In genomic region chr22:24894220-24894975, GRCh38 we compare ENCODE assay signal across 1 cellular context.
TF ChIP-seq lines count a peak whose summit lies in the region.

No MANE protein-coding gene starts in this region.

TF ChIP-seq in HepG2, 621 proteins besides CTCF, POLR2A, EP300 and RAD21 (continued from another document and continues in another):
- peak; percentile 72; the same call in 1 of the 2 replicates for TF ChIP-seq MLXIP (CRISPR knock-in tag; IDR thresholded peaks at IDR 0.05; ENCODE audit: borderline replicate concordance)
- no peak for TF ChIP-seq GTF2F1 (IDR thresholded peaks at IDR 0.05; ENCODE audit: low read length)
- peak; percentile 80 for TF ChIP-seq ZBTB37 (CRISPR knock-in tag; IDR thresholded peaks at IDR 0.05)
- peak; percentile 92 for TF ChIP-seq MLX (CRISPR knock-in tag; IDR thresholded peaks at IDR 0.05)
- no peak for TF ChIP-seq PAF1 (CRISPR knock-in tag; IDR thresholded peaks at IDR 0.05)
- peak; percentile 40; the same call in 1 of the 2 replicates for TF ChIP-seq NR0B2 (CRISPR knock-in tag; IDR thresholded peaks at IDR 0.05)
- no peak for TF ChIP-seq TRIM24 (CRISPR knock-in tag; IDR thresholded peaks at IDR 0.05)
- TF ChIP-seq TFDP1 (CRISPR knock-in tag; IDR thresholded peaks at IDR 0.05; ENCODE audit: borderline replicate concordance): peak; percentile 75; the same call in 1 of the 2 replicates
- TF ChIP-seq ARNTL (CRISPR knock-in tag; IDR thresholded peaks at IDR 0.05): peak; percentile 92
- no peak for TF ChIP-seq ZNF451 (CRISPR knock-in tag; IDR thresholded peaks at IDR 0.05)
- TF ChIP-seq THAP11 (CRISPR knock-in tag; IDR thresholded peaks at IDR 0.05): peak; percentile 72
- no peak; the same call in 1 of the 2 replicates for TF ChIP-seq ZNF766 (CRISPR knock-in tag; IDR thresholded peaks at IDR 0.05; ENCODE audit: borderline replicate concordance)
- 0 out of 2 replicates have a peak, but pooled peaks have one; percentile 17 for TF ChIP-seq ZNF317 (CRISPR knock-in tag; IDR thresholded peaks at IDR 0.05)
- TF ChIP-seq TAF1 (CRISPR knock-in tag; IDR thresholded peaks at IDR 0.05): no peak
- no peak for TF ChIP-seq ZNF432 (CRISPR knock-in tag; IDR thresholded peaks at IDR 0.05; ENCODE audit: borderline replicate concordance)
- TF ChIP-seq ZNF775 (CRISPR knock-in tag; IDR thresholded peaks at IDR 0.05; ENCODE audit: borderline replicate concordance): no peak
- no peak for TF ChIP-seq ATF7 (IDR thresholded peaks at IDR 0.05)
- TF ChIP-seq ATF7 (CRISPR knock-in tag; IDR thresholded peaks at IDR 0.05): no peak
- no peak for TF ChIP-seq NONO (IDR thresholded peaks at IDR 0.05)
- no peak for TF ChIP-seq NONO (CRISPR knock-in tag; conservative IDR thresholded peaks at IDR 0.05)
- peak; percentile 83 for TF ChIP-seq CEBPB (IDR thresholded peaks at IDR 0.05; ENCODE audit: borderline replicate concordance, low read depth, low read length)
- no peak for TF ChIP-seq ZNF30 (CRISPR knock-in tag; IDR thresholded peaks at IDR 0.05)
- TF ChIP-seq HDAC6 (IDR thresholded peaks at IDR 0.05; ENCODE audit: low read depth, low read length): no peak
- TF ChIP-seq ZNF543 (CRISPR knock-in tag; IDR thresholded peaks at IDR 0.05): 0 out of 2 replicates have a peak, but pooled peaks have one; percentile 27
- no peak for TF ChIP-seq FLYWCH1 (CRISPR knock-in tag; IDR thresholded peaks at IDR 0.05)
- TF ChIP-seq ZEB1 (IDR thresholded peaks at IDR 0.05; ENCODE audit: insufficient replicate concordance, low read depth): no peak
- TF ChIP-seq MED8 (CRISPR knock-in tag; IDR thresholded peaks at IDR 0.05; ENCODE audit: insufficient replicate concordance): no peak
- peak; percentile 97 for TF ChIP-seq TFAP4 (IDR thresholded peaks at IDR 0.05; ENCODE audit: borderline replicate concordance, low read depth)
- TF ChIP-seq ZNF510 (CRISPR knock-in tag; IDR thresholded peaks at IDR 0.05; ENCODE audit: low read depth): peak; percentile 79
- TF ChIP-seq FUBP1 (CRISPR knock-in tag; IDR thresholded peaks at IDR 0.05; ENCODE audit: borderline replicate concordance): no peak
- TF ChIP-seq MYC (CRISPR knock-in tag; IDR thresholded peaks at IDR 0.05; ENCODE audit: borderline replicate concordance): peak; percentile 97
- TF ChIP-seq XRCC5 (optimal IDR thresholded peaks at IDR 0.05; ENCODE audit: low read length): peak; percentile 15
- no peak for TF ChIP-seq ZNF160 (CRISPR knock-in tag; IDR thresholded peaks at IDR 0.05)
- peak; percentile 72 for TF ChIP-seq ASH2L (IDR thresholded peaks at IDR 0.05; ENCODE audit: insufficient read length, low read depth, low read length)
- TF ChIP-seq PRDM10 (CRISPR knock-in tag; IDR thresholded peaks at IDR 0.05; ENCODE audit: low read depth): no peak
- no peak for TF ChIP-seq ZNF354B (CRISPR knock-in tag; IDR thresholded peaks at IDR 0.05)
- no peak for TF ChIP-seq ZNF670 (CRISPR knock-in tag; IDR thresholded peaks at IDR 0.05; ENCODE audit: borderline replicate concordance)
- peak in 1 of 2 experiments; percentile 62; a peak in 1 of 4 replicates for TF ChIP-seq KLF16 (CRISPR knock-in tag; IDR thresholded peaks at IDR 0.05)
- TF ChIP-seq ZNF598 (CRISPR knock-in tag; IDR thresholded peaks at IDR 0.05; ENCODE audit: borderline replicate concordance): no peak
- TF ChIP-seq IRF2 (CRISPR knock-in tag; IDR thresholded peaks at IDR 0.05): no peak
- no peak for TF ChIP-seq ZNF790 (CRISPR knock-in tag; IDR thresholded peaks at IDR 0.05; ENCODE audit: borderline replicate concordance)
- TF ChIP-seq ZNF276 (CRISPR knock-in tag; IDR thresholded peaks at IDR 0.05; ENCODE audit: low read depth): no peak
- TF ChIP-seq ZBTB8A (CRISPR knock-in tag; IDR thresholded peaks at IDR 0.05; ENCODE audit: borderline replicate concordance, low read depth): no peak
- TF ChIP-seq MIER3 (CRISPR knock-in tag; IDR thresholded peaks at IDR 0.05; ENCODE audit: borderline replicate concordance): peak; percentile 42; the same call in 1 of the 2 replicates
- no peak for TF ChIP-seq IKZF4 (CRISPR knock-in tag; IDR thresholded peaks at IDR 0.05; ENCODE audit: borderline replicate concordance, low read depth, not compliant biosample characterization)
- 0 out of 2 replicates have a peak, but pooled peaks have one; percentile 9 for TF ChIP-seq ZMYM3 (CRISPR knock-in tag; IDR thresholded peaks at IDR 0.05)
- no peak for TF ChIP-seq RELA (CRISPR knock-in tag; IDR thresholded peaks at IDR 0.05)
